ENCODE assay signal across 8 cellular contexts in the genomic region with DNA sequence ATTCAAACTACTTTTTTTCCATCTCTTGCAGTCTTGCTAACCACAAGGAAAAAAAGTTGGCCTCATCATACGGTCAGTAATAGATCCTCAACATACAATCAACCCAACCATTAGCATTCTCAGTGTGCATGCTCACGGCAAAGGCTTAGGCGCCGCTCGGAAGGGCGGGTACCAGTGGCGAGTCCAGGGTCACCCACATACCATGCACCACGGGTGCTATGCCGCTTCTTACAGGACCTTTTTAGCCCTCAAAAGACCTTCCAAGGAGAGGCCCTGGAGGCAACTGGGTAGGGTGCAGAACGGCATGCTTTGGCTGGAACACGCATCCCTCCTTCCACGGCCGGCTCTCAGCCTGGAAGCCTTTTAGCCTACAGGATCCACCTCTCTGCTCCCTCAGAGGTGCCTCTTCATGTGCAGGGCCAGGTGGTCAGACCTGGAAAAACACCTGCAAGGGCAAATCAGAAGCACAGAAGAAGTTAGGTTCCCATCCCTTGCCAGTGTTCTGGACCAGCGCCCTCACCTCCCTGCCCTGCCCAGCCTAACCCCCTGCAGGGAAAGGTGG. TPM values are rescaled to one million over a fixed set of nuclear protein-coding genes. Genes with fewer than 3 reads are reported as not detected.
DNase-seq lines count a peak whose midpoint lies in the region; ATAC-seq and TF ChIP-seq lines count a peak whose summit lies in the region.

No MANE protein-coding gene starts in this region.

- no peaks in the 10 kb centered on the region for H3K27me3 ChIP-seq in HCT116 (ENCODE audit: insufficient read depth, low read length)
- no peaks in the 10 kb centered on the region for H3K27me3 ChIP-seq in foreskin keratinocyte
- H3K27me3 ChIP-seq in skeletal muscle satellite cell (ENCODE audit: control insufficient read depth, insufficient read depth, low read length): no peaks in the 10 kb centered on the region

- no peak for TF ChIP-seq CTCF in HCT116 (IDR thresholded peaks at IDR 0.05 in 2 of 3, conservative IDR thresholded peaks at IDR 0.05 in 1 of 3; ENCODE audit: borderline replicate concordance in 1 of 3, insufficient read depth in 1 of 3, low read depth in 2 of 3, low read length in 2 of 3)
- no peak for TF ChIP-seq CTCF in foreskin keratinocyte (conservative IDR thresholded peaks at IDR 0.05)

- peaks cover 46 to 58% of the 10 kb centered on the region in 2 experiments for H3K36me3 ChIP-seq in HCT116 (ENCODE audit: control insufficient read depth in 1 of 2, insufficient read depth in 2 of 2, low read length in 2 of 2)
- H3K36me3 ChIP-seq in skeletal muscle satellite cell (ENCODE audit: insufficient read depth, low read length): peaks cover 87% of the 10 kb centered on the region

- DNase-seq in HCT116 (ENCODE audit: low read depth, low spot score) (no peak), foreskin keratinocyte (peak in 1 of 2 donors; percentile 59), T-helper 9 cell (no peak)
- DNase-seq in activated naive CD4-positive, alpha-beta T cell treated with anti-CD3 and anti-CD28 coated beads, Interleukin-2, amount 50 U/mL, for 72 hours (ENCODE audit: low spot score in 2 of 2): no peak

- H4K20me1 ChIP-seq in HCT116 (ENCODE audit: insufficient read depth): peaks cover 31% of the 10 kb centered on the region; the same call in 1 of the 2 replicates

- no peak for TF ChIP-seq POLR2A in HCT116 (IDR thresholded peaks at IDR 0.05; ENCODE audit: borderline replicate concordance, extremely low read depth, insufficient read depth, insufficient read length)

- no TSS peak for BruUV-seq in HCT116 (replicated peaks; lab: Mats Ljungman, UMichigan)

- CTCF ChIA-PET in HCT116 (lab: Charles Lee): no interaction called here

- H3K9ac ChIP-seq in HCT116 (ENCODE audit: low read length): no peak overlapping the region
- H3K9ac ChIP-seq in skeletal muscle satellite cell (ENCODE audit: low read depth, low read length): peak overlapping the region; percentile 98

- H2AFZ ChIP-seq in HCT116 (ENCODE audit: low read depth, low read length, poor library complexity, severe bottlenecking): no peak overlapping the region

- ATAC-seq in HCT116 (no peak), foreskin keratinocyte (no peak), HG02884 (IDR thresholded peaks at IDR 0.05; ENCODE audit: unreplicated experiment) (no peak), HG03139 (IDR thresholded peaks at IDR 0.05; ENCODE audit: unreplicated experiment) (no peak), GM18873 (IDR thresholded peaks at IDR 0.05; ENCODE audit: low FRiP score, unreplicated experiment) (no peak)
- no peak for ATAC-seq in activated naive CD4-positive, alpha-beta T cell treated with anti-CD3 and anti-CD28 coated beads, Interleukin-2, amount 50 U/mL, for 72 hours

- H3K4me2 ChIP-seq in HCT116 (ENCODE audit: low read length) (peak overlapping the region; percentile 93), skeletal muscle satellite cell (ENCODE audit: low read length) (peak overlapping the region; percentile 87)

- intact Hi-C loops in HCT116 (cut with micrococcal nuclease): loop anchor here (5.0 kb wide), 1 partner anchor 542 kb away; no protein-coding TSS in a partner anchor

- H3K27ac ChIP-seq in HCT116 (ENCODE audit: low read depth, low read length): peak overlapping the region; percentile 27; the same call in 1 of the 2 replicates
- peak overlapping the region; percentile 99 for H3K27ac ChIP-seq in foreskin keratinocyte

- peaks cover 66 to 74% of the 10 kb centered on the region in 2 donors for H3K36me3 Mint-ChIP-seq in activated naive CD4-positive, alpha-beta T cell treated with anti-CD3 and anti-CD28 coated beads, Interleukin-2, amount 50 U/mL, for 72 hours

- peaks cover 70% of the 10 kb centered on the region for H3K79me2 ChIP-seq in HCT116 (ENCODE audit: insufficient read depth, low read length)

- TF ChIP-seq RAD21 in HCT116 (IDR thresholded peaks at IDR 0.05; ENCODE audit: low read depth): no peak

- H3K27ac Mint-ChIP-seq in activated naive CD4-positive, alpha-beta T cell treated with anti-CD3 and anti-CD28 coated beads, Interleukin-2, amount 50 U/mL, for 72 hours: peak overlapping the region; percentile 98 to 100

- H3K9me3 ChIP-seq in HCT116 (ENCODE audit: control insufficient read depth in 1 of 2, insufficient read depth in 1 of 2, low read depth in 1 of 2, low read length in 2 of 2) (no peaks in the 10 kb centered on the region), skeletal muscle satellite cell (replicated peaks; ENCODE audit: low read length) (no peaks in the 10 kb centered on the region)

- no peak overlapping the region for H3K4me3 ChIP-seq in HCT116 (replicated peaks in 1 of 2; ENCODE audit: low read depth in 1 of 2, low read length in 2 of 2)
- H3K4me3 ChIP-seq in skeletal muscle satellite cell (ENCODE audit: low read length): peak overlapping the region; percentile 80

- POLR2A ChIA-PET in HCT116 (lab: Charles Lee): interaction anchor here (1.1 kb wide), 1 partner anchor 17 kb away, joined by 3 read pairs; no protein-coding TSS in a partner anchor

- H3K9me3 Mint-ChIP-seq in activated naive CD4-positive, alpha-beta T cell treated with anti-CD3 and anti-CD28 coated beads, Interleukin-2, amount 50 U/mL, for 72 hours: no peaks in the 10 kb centered on the region

- no peaks in the 10 kb centered on the region for H3K9me2 ChIP-seq in HCT116 (ENCODE audit: insufficient read depth)

- RAD21 ChIA-PET in HCT116 (lab: Charles Lee; ENCODE audit: low non-redundant PET in 1 of 2, low total read pairs in 2 of 2, uncharacterized antibody in 2 of 2, unreplicated experiment in 2 of 2): no interaction called here

- H3K4me1 ChIP-seq in HCT116 (ENCODE audit: control insufficient read depth in 1 of 2, insufficient read depth in 2 of 2, low read length in 2 of 2) (peaks cover 71 to 89% of the 10 kb centered on the region in 2 experiments), foreskin keratinocyte (peaks cover 21% of the 10 kb centered on the region), skeletal muscle satellite cell (ENCODE audit: control insufficient read depth, insufficient read depth, low read length) (peaks cover 50% of the 10 kb centered on the region)

TF ChIP-seq in HCT116, 20 proteins besides CTCF, POLR2A, EP300 and RAD21:
- TF ChIP-seq TCF7L2 (IDR thresholded peaks at IDR 0.05; ENCODE audit: borderline replicate concordance, extremely low read depth, insufficient read depth, insufficient read length) (no peak), SP1 (IDR thresholded peaks at IDR 0.05; ENCODE audit: low read depth) (no peak), EZH2 (IDR thresholded peaks at IDR 0.05) (no peak), SIN3A (IDR thresholded peaks at IDR 0.05; ENCODE audit: low read depth) (no peak), FOSL1 (IDR thresholded peaks at IDR 0.05; ENCODE audit: low read depth) (no peak), ELF1 (IDR thresholded peaks at IDR 0.05; ENCODE audit: borderline replicate concordance, low read depth) (no peak), EGR1 (IDR thresholded peaks at IDR 0.05; ENCODE audit: low read depth) (no peak), ZNF274 (IDR thresholded peaks at IDR 0.05; ENCODE audit: low read depth, low read length) (no peak), SRF (IDR thresholded peaks at IDR 0.05; ENCODE audit: low read depth) (no peak), POLR2AphosphoS5 (IDR thresholded peaks at IDR 0.05; ENCODE audit: low read depth, low read length) (no peak; the same call in 1 of the 2 replicates), ZFX (IDR thresholded peaks at IDR 0.05) (no peak)

RNA-seq across cellular contexts. Expression of gene KLF6, which starts 5.8 kb away (rescaled TPM):
- total RNA-seq in HCT116 (2021; ENCODE audit: unreplicated experiment) (82.2 TPM), foreskin keratinocyte (133 and 156 TPM in 2 replicates)
- polyA plus RNA-seq in HCT116 (2012): 119 and 155 TPM in 2 replicates
- 100 to 1,000 TPM in 1 of 2 donors, 10 to 100 TPM in 1; 85.2 to 126 TPM for total RNA-seq in activated naive CD4-positive, alpha-beta T cell treated with anti-CD3 and anti-CD28 coated beads, Interleukin-2, amount 50 U/mL, for 72 hours
- 42.0 and 42.5 TPM in 2 replicates for polyA plus RNA-seq in foreskin keratinocyte
- 40.1 and 64.7 TPM in 2 replicates for total RNA-seq in skeletal muscle satellite cell (2012; rRNA removed)
